Comparison of ENCODE assay signal across 24 cellular contexts in genomic region chr7:2832441-2832840, GRCh38.
"Had no signal": no experiment of that assay in that cellular context is flagged by ENCODE, and none has a peak within 500 bp of the region (broad histone marks: within the 10 kb centered on the region; RNA-seq: fewer than 3 reads in every experiment).

No MANE protein-coding gene starts in this region.

- H3K27ac Mint-ChIP-seq: activated naive CD8-positive, alpha-beta T cell treated with anti-CD3 and anti-CD28 coated beads for 36 hours; activated T-cell treated with anti-CD3 and anti-CD28 coated beads, Interleukin-2, amount 50 U/mL, for 24 hours; activated T-helper 2 cell treated with anti-CD3 and anti-CD28 coated beads, Interferon-gamma antibody, Interleukin-2, Interleukin-4, amounts not matched to agents 10 μg/mL and 5 μg/mL and 100 μg/mL, durations not matched to agents 14 hours and 24 hours and 36 hours; memory B cell; naive thymus-derived CD4-positive, alpha-beta T cell; neural progenitor cell; stimulated activated naive CD8-positive, alpha-beta T cell treated with anti-CD3 and anti-CD28 coated beads, Interleukin-15, Interleukin-2, amounts not matched to agents 100 ng/mL and 50 ng/mL, for 24 hours; T-cell; T-helper 2 cell treated with Interferon-gamma antibody and Interleukin-4, amounts not matched to agents 5 μg/mL and 100 μg/mL, for 36 hours had no signal

- H3K9me3 ChIP-seq: breast epithelium, colonic mucosa, heart right ventricle, prostate gland, tibial artery had no signal

- H3K36me3 ChIP-seq: breast epithelium, colonic mucosa, neural progenitor cell, prostate gland had no signal

- H3K9me3 Mint-ChIP-seq: activated naive CD8-positive, alpha-beta T cell treated with anti-CD3 and anti-CD28 coated beads for 36 hours; activated T-cell treated with anti-CD3 and anti-CD28 coated beads, Interleukin-2, amount 50 U/mL, for 24 hours; activated T-helper 2 cell treated with anti-CD3 and anti-CD28 coated beads, Interferon-gamma antibody, Interleukin-2, Interleukin-4, amounts not matched to agents 10 μg/mL and 5 μg/mL and 100 μg/mL, durations not matched to agents 14 hours and 24 hours and 36 hours; memory B cell; naive thymus-derived CD4-positive, alpha-beta T cell; neural progenitor cell; stimulated activated naive CD8-positive, alpha-beta T cell treated with anti-CD3 and anti-CD28 coated beads, Interleukin-15, Interleukin-2, amounts not matched to agents 100 ng/mL and 50 ng/mL, for 24 hours; T-cell; T-helper 2 cell treated with Interferon-gamma antibody and Interleukin-4, amounts not matched to agents 5 μg/mL and 100 μg/mL, for 36 hours had no signal

- ATAC-seq: left cardiac atrium; naive thymus-derived CD4-positive, alpha-beta T cell; T-cell had no signal

- H3K4me3 Mint-ChIP-seq: activated naive CD8-positive, alpha-beta T cell treated with anti-CD3 and anti-CD28 coated beads for 36 hours; activated T-cell treated with anti-CD3 and anti-CD28 coated beads, Interleukin-2, amount 50 U/mL, for 24 hours; memory B cell; naive thymus-derived CD4-positive, alpha-beta T cell; neural progenitor cell; stimulated activated naive CD8-positive, alpha-beta T cell treated with anti-CD3 and anti-CD28 coated beads, Interleukin-15, Interleukin-2, amounts not matched to agents 100 ng/mL and 50 ng/mL, for 24 hours; T-cell; T-helper 2 cell treated with Interferon-gamma antibody and Interleukin-4, amounts not matched to agents 5 μg/mL and 100 μg/mL, for 36 hours had no signal

- H3K4me2 ChIP-seq: neural progenitor cell had no signal

- H3K4me3 ChIP-seq: breast epithelium, colonic mucosa, dorsolateral prefrontal cortex, heart right ventricle, neural progenitor cell, prostate gland, tibial artery had no signal

- H3K9ac ChIP-seq: neural progenitor cell had no signal

- H3K27ac ChIP-seq: breast epithelium, colonic mucosa, dorsolateral prefrontal cortex, epithelial cell of prostate, heart right ventricle, neural progenitor cell, prostate gland, tibial artery, WERI-Rb-1 had no signal

- H3K27me3 ChIP-seq: breast epithelium, colonic mucosa, dorsolateral prefrontal cortex, heart right ventricle, neural progenitor cell, tibial artery had no signal

- DNase-seq: activated CD8-positive, alpha-beta memory T cell treated with anti-CD3 and anti-CD28 coated beads for 24 hours; activated CD8-positive, alpha-beta memory T cell treated with anti-CD3 and anti-CD28 coated beads, Interleukin-2, amount 50 U/mL, for 4 hours; activated naive CD4-positive, alpha-beta T cell treated with Interleukin-2 at 50 U/mL for 16 hours; activated naive CD8-positive, alpha-beta T cell treated with anti-CD3 and anti-CD28 coated beads for 36 hours; activated T-cell treated with anti-CD3 and anti-CD28 coated beads, Interleukin-2, amount 50 U/mL, for 24 hours; colonic mucosa; dorsolateral prefrontal cortex; heart right ventricle; islet precursor cell; left cardiac atrium; naive thymus-derived CD4-positive, alpha-beta T cell; stimulated activated CD4-positive, alpha-beta T cell treated with anti-CD3 and anti-CD28 coated beads, Interleukin-12 subunit alpha, Interleukin-12 subunit beta, amount 100 ng/mL, for 4 hours; stimulated activated CD4-positive, alpha-beta T cell treated with anti-CD3 and anti-CD28 coated beads, Interleukin-4, amount 100 ng/mL, for 4 hours; T-cell; tibial artery; WERI-Rb-1 had no signal

- H3K4me1 ChIP-seq: breast epithelium, colonic mucosa, prostate gland had no signal

- H3K27me3 Mint-ChIP-seq: activated naive CD8-positive, alpha-beta T cell treated with anti-CD3 and anti-CD28 coated beads for 36 hours; activated T-cell treated with anti-CD3 and anti-CD28 coated beads, Interleukin-2, amount 50 U/mL, for 24 hours; memory B cell; naive thymus-derived CD4-positive, alpha-beta T cell; stimulated activated naive CD8-positive, alpha-beta T cell treated with anti-CD3 and anti-CD28 coated beads, Interleukin-15, Interleukin-2, amounts not matched to agents 100 ng/mL and 50 ng/mL, for 24 hours; T-cell had no signal

- H2AFZ ChIP-seq: neural progenitor cell had no signal
